12 cellular contexts compared by ENCODE assay signal in genomic region chr6:78909391-78909790, GRCh38. TPM values are rescaled to one million over a fixed set of nuclear protein-coding genes. Genes with fewer than 3 reads are reported as not detected.
DNase-seq lines count a peak whose midpoint lies in the region; ATAC-seq and TF ChIP-seq lines count a peak whose summit lies in the region.
"Had no signal": no experiment of that assay in that cellular context is flagged by ENCODE, and none has a peak within 500 bp of the region (broad histone marks: within the 10 kb centered on the region; RNA-seq: fewer than 3 reads in every experiment).

No MANE protein-coding gene starts in this region.

- H3K79me2 ChIP-seq in Karpas-422 (ENCODE audit: low read length) = no peaks in the 10 kb centered on the region

- H2AFZ ChIP-seq in Karpas-422 (ENCODE audit: low read length) = no peak overlapping the region

- H4K20me1 ChIP-seq in Karpas-422 (ENCODE audit: insufficient read depth, low read depth, low read length) = no peaks in the 10 kb centered on the region

- no peaks in the 10 kb centered on the region for H3K36me3 ChIP-seq in Karpas-422 (ENCODE audit: insufficient read depth, low read length)
- H3K36me3 ChIP-seq: right lobe of liver had no signal

- H3K27ac ChIP-seq in Karpas-422 (ENCODE audit: low read length) = no peak overlapping the region
- H3K27ac ChIP-seq: right lobe of liver had no signal

- H3K27ac Mint-ChIP-seq in effector memory CD8-positive, alpha-beta T cell = no peak overlapping the region
- no peak overlapping the region for H3K27ac Mint-ChIP-seq in nephron progenitor cell

- no peak overlapping the region for H3K9ac ChIP-seq in Karpas-422 (ENCODE audit: low read length)

- H3K9me2 ChIP-seq in Karpas-422 (replicated peaks; ENCODE audit: insufficient read depth, low read length) = 0 out of 2 replicates have a peak, but pooled peaks cover 3% of the 10 kb centered on the region

- H3K27me3 Mint-ChIP-seq in effector memory CD8-positive, alpha-beta T cell = peaks cover 30 to 32% of the 10 kb centered on the region in 2 donors
- H3K27me3 Mint-ChIP-seq in nephron progenitor cell (ENCODE audit: low read depth, poor library complexity) = peaks cover 29% of the 10 kb centered on the region

- intact Hi-C loops in posterior cingulate gyrus (cut with DNase I) = no loop called here

- peaks cover 10% of the 10 kb centered on the region for H3K4me1 ChIP-seq in Karpas-422 (ENCODE audit: low read length)

- no peak for TF ChIP-seq CTCF in nephron progenitor cell (IDR thresholded peaks at IDR 0.05)

- peaks cover 7 to 14% of the 10 kb centered on the region in 2 donors for H3K4me1 Mint-ChIP-seq in effector memory CD8-positive, alpha-beta T cell (ENCODE audit: low read depth in 2 of 2)
- peaks cover 19% of the 10 kb centered on the region for H3K4me1 Mint-ChIP-seq in nephron progenitor cell

- ATAC-seq in effector memory CD8-positive, alpha-beta T cell (replicated peaks) = no peak
- ATAC-seq in GM21423 (IDR thresholded peaks at IDR 0.05; ENCODE audit: unreplicated experiment) = no peak

- no peaks in the 10 kb centered on the region for H3K9me3 ChIP-seq in Karpas-422 (ENCODE audit: low read length)
- H3K9me3 ChIP-seq: right lobe of liver had no signal

- no peaks in the 10 kb centered on the region for H3K36me3 Mint-ChIP-seq in effector memory CD8-positive, alpha-beta T cell (ENCODE audit: insufficient read depth)
- H3K36me3 Mint-ChIP-seq in nephron progenitor cell (ENCODE audit: low read depth) = peaks cover 34% of the 10 kb centered on the region

- H3K4me3 ChIP-seq in Karpas-422 (ENCODE audit: low read length) = no peak overlapping the region
- H3K4me3 ChIP-seq: right lobe of liver had no signal

- H3K4me2 ChIP-seq in Karpas-422 (ENCODE audit: low read depth, low read length, poor library complexity, severe bottlenecking) = no peak overlapping the region

- DNase-seq in ELR (ENCODE audit: low read depth) = peak; percentile 5
- peak; percentile 52 for DNase-seq in Karpas-422
- DNase-seq in effector memory CD8-positive, alpha-beta T cell = no peak
- no peak for DNase-seq in nephron progenitor cell
- DNase-seq in activated CD4-positive, CD25-positive, alpha-beta regulatory T cell treated with anti-CD3 and anti-CD28 coated beads, Interleukin-2, amount 50 U/mL, for 72 hours = no peak
- no peak for DNase-seq in posterior cingulate gyrus
- DNase-seq in occipital lobe (lab: John Stamatoyannopoulos, UW) = no peak
- DNase-seq: DMS153, left cardiac atrium, NCI-H526 treated with DMSO at 0.1 percent for 48 hours, right lobe of liver had no signal

- peak overlapping the region; percentile 31 to 47 for H3K4me3 Mint-ChIP-seq in effector memory CD8-positive, alpha-beta T cell
- peak overlapping the region; percentile 80 for H3K4me3 Mint-ChIP-seq in nephron progenitor cell

- no peaks in the 10 kb centered on the region for H3K9me3 Mint-ChIP-seq in effector memory CD8-positive, alpha-beta T cell
- H3K9me3 Mint-ChIP-seq in nephron progenitor cell = peaks cover 12% of the 10 kb centered on the region

- H3K27me3 ChIP-seq in Karpas-422 (ENCODE audit: low read length) = no peaks in the 10 kb centered on the region

RNA-seq across cellular contexts. Expression of gene IRAK1BP1, which starts 42.0 kb away (rescaled TPM):
- total RNA-seq in Karpas-422 (2014; rRNA removed; shearing (Covaris generic); ENCODE audit: low replicate concordance) = 10.1 and 16.5 TPM in 2 replicates
- total RNA-seq in occipital lobe = 24.3 TPM

Comparison
In these comparisons a context has a peak if more than half of its experiments do, and no peak if none do; other contexts are left out.
1. DNase-seq: peak in ELR (single experiment) and Karpas-422 (single experiment); none in effector memory CD8-positive, alpha-beta T cell (0 of 3), nephron progenitor cell (single experiment), activated CD4-positive, CD25-positive, alpha-beta regulatory T cell treated with anti-CD3 and anti-CD28 coated beads, Interleukin-2, amount 50 U/mL, for 72 hours (single experiment), posterior cingulate gyrus (0 of 10) and occipital lobe (single experiment).